ENCODE assay signal across 1 cellular context in genomic region chr11:87352759-87353707, GRCh38.
TF ChIP-seq lines count a peak whose summit lies in the region.

No MANE protein-coding gene starts in this region.

TF ChIP-seq in SK-N-SH, 30 proteins besides CTCF, POLR2A, EP300 and RAD21:
- TF ChIP-seq RXRA (IDR thresholded peaks at IDR 0.05; ENCODE audit: borderline replicate concordance, low read depth) (no peak), SMC3 (IDR thresholded peaks at IDR 0.05; ENCODE audit: low read depth, low read length) (peak; percentile 93), RCOR1 (IDR thresholded peaks at IDR 0.05; ENCODE audit: low read length) (0 out of 2 replicates have a peak, but pooled peaks have one; percentile 31)
